In the genomic region with DNA sequence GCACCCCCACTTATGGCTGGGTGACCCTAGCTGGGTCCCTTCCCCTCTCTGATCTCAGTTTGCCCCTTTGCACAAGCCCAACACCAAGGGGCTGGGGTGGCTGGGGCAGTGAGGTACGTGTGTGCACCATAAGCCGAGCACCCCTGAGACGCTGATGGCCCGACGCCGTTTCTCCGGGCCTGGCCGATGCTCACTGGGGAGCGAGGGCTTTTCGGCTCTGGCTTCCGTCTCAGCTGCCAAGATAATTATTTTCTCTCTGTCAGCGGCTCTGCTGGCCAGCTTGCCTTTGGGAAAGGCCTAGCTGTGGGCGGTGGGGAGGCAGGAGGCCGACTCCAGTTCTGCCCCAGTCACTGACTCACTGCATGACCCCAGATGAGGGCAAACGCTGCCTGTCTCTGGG, we compare ENCODE assay signal across 11 cellular contexts.
DNase-seq lines count a peak whose midpoint lies in the region; ATAC-seq and TF ChIP-seq lines count a peak whose summit lies in the region.
"Had no signal": no experiment of that assay in that cellular context is flagged by ENCODE, and none has a peak within 500 bp of the region (broad histone marks: within the 10 kb centered on the region; RNA-seq: fewer than 3 reads in every experiment).

No MANE protein-coding gene starts in this region.

- in situ Hi-C loops in GM13976 (cut with MboI; ENCODE audit: low sequenced_read_pairs, unreplicated experiment) = no loop called here

- H3K9me3 ChIP-seq in HUES6 (ENCODE audit: control insufficient read depth, insufficient read depth, low read depth, low read length) (no peaks in the 10 kb centered on the region), colonic mucosa (no peaks in the 10 kb centered on the region), left lung (no peaks in the 10 kb centered on the region), stomach smooth muscle (ENCODE audit: control insufficient read depth in 2 of 2, low read length in 2 of 2) (no peaks in the 10 kb centered on the region)

- ATAC-seq in left lung (peak; percentile 8), GM18861 (IDR thresholded peaks at IDR 0.05; ENCODE audit: unreplicated experiment) (no peak), GM21737 (IDR thresholded peaks at IDR 0.05; ENCODE audit: unreplicated experiment) (no peak)

- DNase-seq in colonic mucosa (no peak), left lung (no peak), epidermal melanocyte (ENCODE audit: insufficient read length, low spot score) (no peak), GM13976 (ENCODE audit: low spot score) (no peak)
- DNase-seq: activated CD8-positive, alpha-beta memory T cell treated with anti-CD3 and anti-CD28 coated beads for 24 hours; stimulated activated CD4-positive, alpha-beta T cell treated with anti-CD3 and anti-CD28 coated beads, Interleukin-4, amount 100 ng/mL, for 24 hours had no signal

- H3K27me3 ChIP-seq in HUES6 (ENCODE audit: control insufficient read depth, insufficient read depth, low read length) = no peaks in the 10 kb centered on the region
- H3K27me3 ChIP-seq in colonic mucosa = no peaks in the 10 kb centered on the region
- H3K27me3 ChIP-seq in left lung = no peaks in the 10 kb centered on the region
- H3K27me3 ChIP-seq in stomach smooth muscle (ENCODE audit: control insufficient read depth in 1 of 2, insufficient read depth in 2 of 2, low read length in 2 of 2) = no peaks in the 10 kb centered on the region
- H3K27me3 ChIP-seq: dorsolateral prefrontal cortex had no signal

- H3K36me3 ChIP-seq in HUES6 (ENCODE audit: control insufficient read depth, insufficient read depth, low read length) = peaks cover 11% of the 10 kb centered on the region
- H3K36me3 ChIP-seq in colonic mucosa = no peaks in the 10 kb centered on the region
- H3K36me3 ChIP-seq in left lung = peaks cover 0 to 24% of the 10 kb centered on the region in 2 donors
- H3K36me3 ChIP-seq in stomach smooth muscle (ENCODE audit: control insufficient read depth in 2 of 2, insufficient read depth in 2 of 2, low read length in 2 of 2) = peaks cover 0 to 9% of the 10 kb centered on the region in 2 donors

- intact Hi-C loops in colonic mucosa (cut with DNase I) (no loop called here), left lung (cut with DNase I) (no loop called here)

- H3K9ac ChIP-seq in HUES6 (ENCODE audit: low read length) = peak overlapping the region; percentile 84
- no peak overlapping the region for H3K9ac ChIP-seq in colonic mucosa (ENCODE audit: low read depth in 2 of 2, low read length in 2 of 2)
- H3K9ac ChIP-seq in stomach smooth muscle (ENCODE audit: low read length in 2 of 2) = peak overlapping the region; percentile 31 to 47

- peak overlapping the region; percentile 99; the same call in 1 of the 2 replicates for H3K27ac ChIP-seq in HUES6 (ENCODE audit: low read depth, low read length)
- H3K27ac ChIP-seq in colonic mucosa = peak overlapping the region; percentile 47
- H3K27ac ChIP-seq in left lung = peak overlapping the region; percentile 70 to 81
- H3K27ac ChIP-seq in stomach smooth muscle (ENCODE audit: low read length) = peak overlapping the region; percentile 70

- TF ChIP-seq CTCF in colonic mucosa (IDR thresholded peaks at IDR 0.05) (no peak), left lung (IDR thresholded peaks at IDR 0.05) (no peak), GM13976 (IDR thresholded peaks at IDR 0.05; ENCODE audit: borderline replicate concordance, control extremely low read depth, extremely low read depth, insufficient read depth, missing control alignments) (no peak)

- H3K4me3 ChIP-seq in HUES6 (ENCODE audit: low read depth, low read length) (no peak overlapping the region), colonic mucosa (no peak overlapping the region), left lung (no peak overlapping the region), stomach smooth muscle (ENCODE audit: low read length in 2 of 2) (peak overlapping the region in 1 of 2 donors; percentile 44)
- H3K4me3 ChIP-seq: dorsolateral prefrontal cortex had no signal

- H3K4me1 ChIP-seq in HUES6 (ENCODE audit: control insufficient read depth, insufficient read depth, low read length) (peaks cover 58% of the 10 kb centered on the region), colonic mucosa (peaks cover 14% of the 10 kb centered on the region), left lung (peaks cover 36 to 79% of the 10 kb centered on the region in 2 donors), stomach smooth muscle (ENCODE audit: control insufficient read depth, insufficient read depth, low read length) (peaks cover 82% of the 10 kb centered on the region)

Comparison
In these comparisons a context has a peak if more than half of its experiments do, and no peak if none do; other contexts are left out.
1. H3K27ac ChIP-seq: peak in every context shown above with its lines; median percentile 99 in HUES6; 76 in left lung; 70 in stomach smooth muscle; 47 in colonic mucosa.
2. H3K9ac ChIP-seq: peak in HUES6 (single experiment) and stomach smooth muscle (2 of 2); none in colonic mucosa (0 of 2).